In the genomic region with DNA sequence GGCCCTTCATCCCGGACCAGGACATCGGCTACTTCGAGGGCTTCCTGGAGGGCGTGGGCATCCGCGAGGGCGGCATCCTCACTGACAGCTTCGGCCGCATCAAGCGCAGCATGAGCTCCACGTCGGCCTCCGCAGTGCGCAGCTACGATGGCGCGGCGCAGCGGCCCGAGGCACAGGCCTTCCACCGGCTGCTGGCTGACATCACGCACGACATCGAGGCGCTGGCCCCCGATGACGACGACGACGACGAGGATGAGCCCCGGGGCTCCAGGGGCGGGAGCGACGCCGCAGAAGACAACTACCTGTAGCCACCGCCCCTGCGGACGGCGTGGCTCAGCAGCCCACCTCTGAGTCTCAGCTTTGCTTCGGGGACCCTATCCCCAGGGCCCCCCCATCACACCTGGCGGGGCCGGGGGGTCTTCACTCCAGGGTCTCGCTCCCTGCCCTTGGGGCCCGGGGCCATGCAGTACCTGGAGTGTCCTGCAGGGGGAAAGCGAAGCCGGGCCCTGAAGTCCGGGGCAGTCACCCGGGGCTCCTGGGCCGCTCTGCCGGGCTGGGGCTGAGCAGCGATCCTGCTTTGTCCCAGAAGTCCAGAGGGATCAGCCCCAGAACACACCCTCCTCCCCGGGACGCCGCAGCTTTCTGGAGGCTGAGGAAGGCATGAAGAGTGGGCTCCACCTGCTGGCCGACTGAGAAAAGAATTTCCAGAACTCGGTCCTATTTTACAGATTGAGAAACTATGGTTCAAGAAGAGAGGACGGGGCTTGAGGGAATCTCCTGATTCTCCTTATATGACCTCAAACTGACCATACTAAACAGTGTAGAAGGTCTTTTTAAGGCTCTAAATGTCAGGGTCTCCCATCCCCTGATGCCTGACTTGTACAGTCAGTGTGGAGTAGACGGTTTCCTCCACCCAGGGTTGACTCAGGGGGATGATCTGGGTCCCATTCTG, we compare ENCODE assay signal across 8 cellular contexts. TPM values are rescaled to one million over a fixed set of nuclear protein-coding genes. Genes with fewer than 3 reads are reported as not detected.
DNase-seq lines count a peak whose midpoint lies in the region; ATAC-seq and TF ChIP-seq lines count a peak whose summit lies in the region.

No MANE protein-coding gene starts in this region.

- TF ChIP-seq RAD21 in neural cell (conservative IDR thresholded peaks at IDR 0.05), result peak; percentile 95

- DNase-seq in DMS79 treated with DMSO at 0.1 percent for 48 hours (lab: John Stamatoyannopoulos, UW) (peak; percentile 77), LNCaP clone FGC (ENCODE audit: low read depth) (peak; percentile 73), RKO (ENCODE audit: low spot score) (peak; percentile 88), fibroblast of pulmonary artery (ENCODE audit: low read depth) (peak; percentile 86), superior temporal gyrus (ENCODE audit: extremely low spot score) (peak; percentile 82)
- DNase-seq in activated T-helper 1 cell treated with anti-CD3 and anti-CD28 coated beads, Interleukin-12 subunit alpha, Interleukin-12 subunit beta, Interleukin-2, Interleukin-4 antibody, amounts not matched to agents 30 ng/mL and 10 ng/mL and 1 ng/mL, durations not matched to agents 14 hours and 24 hours and 36 hours (ENCODE audit: low spot score), result peak; percentile 22

- peak; percentile 52 for TF ChIP-seq CTCF in LNCaP clone FGC (IDR thresholded peaks at IDR 0.05; ENCODE audit: control insufficient read depth, extremely low read depth, insufficient read depth)
- peak; percentile 69 for TF ChIP-seq CTCF in fibroblast of pulmonary artery (IDR thresholded peaks at IDR 0.05; ENCODE audit: low read length, missing control alignments)
- TF ChIP-seq CTCF in neural cell (IDR thresholded peaks at IDR 0.05; ENCODE audit: poor library complexity, severe bottlenecking), result peak; percentile 100

- no peaks in the 10 kb centered on the region for H3K9me3 ChIP-seq in neural cell (ENCODE audit: low read length)

- H3K27me3 Mint-ChIP-seq in activated T-helper 1 cell treated with anti-CD3 and anti-CD28 coated beads, Interleukin-12 subunit alpha, Interleukin-12 subunit beta, Interleukin-2, Interleukin-4 antibody, amounts not matched to agents 30 ng/mL and 10 ng/mL and 1 ng/mL, durations not matched to agents 14 hours and 24 hours and 36 hours (ENCODE audit: insufficient read depth), result peaks cover 48% of the 10 kb centered on the region

- H3F3A ChIP-seq in neural cell (ENCODE audit: insufficient read depth, low read length, poor library complexity, severe bottlenecking), result no peaks in the 10 kb centered on the region

- no peaks in the 10 kb centered on the region for H3K36me3 ChIP-seq in neural cell (ENCODE audit: insufficient read depth, low read length)

- H3K4me3 Mint-ChIP-seq in activated T-helper 1 cell treated with anti-CD3 and anti-CD28 coated beads, Interleukin-12 subunit alpha, Interleukin-12 subunit beta, Interleukin-2, Interleukin-4 antibody, amounts not matched to agents 30 ng/mL and 10 ng/mL and 1 ng/mL, durations not matched to agents 14 hours and 24 hours and 36 hours, result no peak overlapping the region

- no peaks in the 10 kb centered on the region for H3K36me3 Mint-ChIP-seq in activated T-helper 1 cell treated with anti-CD3 and anti-CD28 coated beads, Interleukin-12 subunit alpha, Interleukin-12 subunit beta, Interleukin-2, Interleukin-4 antibody, amounts not matched to agents 30 ng/mL and 10 ng/mL and 1 ng/mL, durations not matched to agents 14 hours and 24 hours and 36 hours (ENCODE audit: low read depth)

- ATAC-seq in GM19463 (IDR thresholded peaks at IDR 0.05; ENCODE audit: unreplicated experiment), result no peak

- H3K27ac Mint-ChIP-seq in activated T-helper 1 cell treated with anti-CD3 and anti-CD28 coated beads, Interleukin-12 subunit alpha, Interleukin-12 subunit beta, Interleukin-2, Interleukin-4 antibody, amounts not matched to agents 30 ng/mL and 10 ng/mL and 1 ng/mL, durations not matched to agents 14 hours and 24 hours and 36 hours, result no peak overlapping the region

- H3K9me3 Mint-ChIP-seq in activated T-helper 1 cell treated with anti-CD3 and anti-CD28 coated beads, Interleukin-12 subunit alpha, Interleukin-12 subunit beta, Interleukin-2, Interleukin-4 antibody, amounts not matched to agents 30 ng/mL and 10 ng/mL and 1 ng/mL, durations not matched to agents 14 hours and 24 hours and 36 hours, result no peaks in the 10 kb centered on the region

- no peaks in the 10 kb centered on the region for H3K9me2 ChIP-seq in neural cell (ENCODE audit: insufficient read depth, low read length)

- no peaks in the 10 kb centered on the region for H3K4me1 Mint-ChIP-seq in activated T-helper 1 cell treated with anti-CD3 and anti-CD28 coated beads, Interleukin-12 subunit alpha, Interleukin-12 subunit beta, Interleukin-2, Interleukin-4 antibody, amounts not matched to agents 30 ng/mL and 10 ng/mL and 1 ng/mL, durations not matched to agents 14 hours and 24 hours and 36 hours (ENCODE audit: low read depth)

- intact Hi-C loops in activated T-helper 1 cell treated with anti-CD3 and anti-CD28 coated beads, Interleukin-12 subunit alpha, Interleukin-12 subunit beta, Interleukin-2, Interleukin-4 antibody, amounts not matched to agents 30 ng/mL and 10 ng/mL and 1 ng/mL, durations not matched to agents 14 hours and 24 hours and 36 hours (cut with micrococcal nuclease), result loop anchor here (1.0 kb wide), 3 partner anchors 61 to 209 kb away; no protein-coding TSS in a partner anchor

- H3K4me3 ChIP-seq in LNCaP clone FGC (ENCODE audit: low read depth, low read length), result peak overlapping the region; percentile 11; the same call in 1 of the 2 replicates
- peak overlapping the region; percentile 19 for H3K4me3 ChIP-seq in fibroblast of pulmonary artery (replicated peaks; ENCODE audit: low read depth, low read length)
- H3K4me3 ChIP-seq in neural cell (ENCODE audit: low read length), result peak overlapping the region; percentile 59

- H2AFZ ChIP-seq in neural cell (ENCODE audit: low read depth, low read length), result no peak overlapping the region

- H3K27me3 ChIP-seq in neural cell (ENCODE audit: insufficient read depth, low read depth, low read length), result peaks cover 20% of the 10 kb centered on the region

- no peak overlapping the region for H3K27ac ChIP-seq in neural cell (ENCODE audit: low read length)

- H3K4me2 ChIP-seq in neural cell (ENCODE audit: low read length), result peak overlapping the region; percentile 46

- no peak overlapping the region for H3K9ac ChIP-seq in neural cell (ENCODE audit: low read length)

- no peaks in the 10 kb centered on the region for H3K79me2 ChIP-seq in neural cell (replicated peaks; ENCODE audit: insufficient read depth, low read length)

- no peaks in the 10 kb centered on the region for H4K20me1 ChIP-seq in neural cell (ENCODE audit: insufficient read depth)

- peak; percentile 8 for TF ChIP-seq EP300 in neural cell (conservative IDR thresholded peaks at IDR 0.05; ENCODE audit: poor library complexity, severe bottlenecking)

TF ChIP-seq in neural cell, 6 proteins besides CTCF, POLR2A, EP300 and RAD21:
- TF ChIP-seq TAF1 (IDR thresholded peaks at IDR 0.05; ENCODE audit: low read depth), result no peak
- peak; percentile 99 for TF ChIP-seq SMC3 (conservative IDR thresholded peaks at IDR 0.05; ENCODE audit: poor library complexity)
- TF ChIP-seq MXI1 (conservative IDR thresholded peaks at IDR 0.05; ENCODE audit: poor library complexity, severe bottlenecking), result peak; percentile 37
TF ChIP-seq in neural cell: peak in this region for 2.

RNA-seq across cellular contexts. Expression of a gene that starts 20.8 kb away (rescaled TPM):
- 0.22 and 0.23 TPM in 2 replicates for total RNA-seq in activated T-helper 1 cell treated with anti-CD3 and anti-CD28 coated beads, Interleukin-12 subunit alpha, Interleukin-12 subunit beta, Interleukin-2, Interleukin-4 antibody, amounts not matched to agents 30 ng/mL and 10 ng/mL and 1 ng/mL, durations not matched to agents 14 hours and 24 hours and 36 hours
- polyA plus RNA-seq in neural cell, result 0.58 TPM in 1 of 2 replicates, not detected in the other
- not detected in 2 replicates for polyA minus RNA-seq in neural cell

RNA-seq across cellular contexts. Expression of a gene that starts 21.0 kb away (rescaled TPM):
- total RNA-seq in activated T-helper 1 cell treated with anti-CD3 and anti-CD28 coated beads, Interleukin-12 subunit alpha, Interleukin-12 subunit beta, Interleukin-2, Interleukin-4 antibody, amounts not matched to agents 30 ng/mL and 10 ng/mL and 1 ng/mL, durations not matched to agents 14 hours and 24 hours and 36 hours, result not detected in 2 replicates
- polyA plus RNA-seq in neural cell, result 1.5 and 3.0 TPM in 2 replicates
- 1.7 and 2.2 TPM in 2 replicates for polyA minus RNA-seq in neural cell

Comparison
In these comparisons a context has a peak if more than half of its experiments do, and no peak if none do; other contexts are left out.
1. DNase-seq: peak in every context shown above with its lines; median percentile 88 in RKO; 86 in fibroblast of pulmonary artery; 82 in superior temporal gyrus; 77 in DMS79 treated with DMSO at 0.1 percent for 48 hours; 73 in LNCaP clone FGC; 22 in activated T-helper 1 cell treated with anti-CD3 and anti-CD28 coated beads, Interleukin-12 subunit alpha, Interleukin-12 subunit beta, Interleukin-2, Interleukin-4 antibody, amounts not matched to agents 30 ng/mL and 10 ng/mL and 1 ng/mL, durations not matched to agents 14 hours and 24 hours and 36 hours.